19 cellular contexts compared by ENCODE assay signal in the genomic region with DNA sequence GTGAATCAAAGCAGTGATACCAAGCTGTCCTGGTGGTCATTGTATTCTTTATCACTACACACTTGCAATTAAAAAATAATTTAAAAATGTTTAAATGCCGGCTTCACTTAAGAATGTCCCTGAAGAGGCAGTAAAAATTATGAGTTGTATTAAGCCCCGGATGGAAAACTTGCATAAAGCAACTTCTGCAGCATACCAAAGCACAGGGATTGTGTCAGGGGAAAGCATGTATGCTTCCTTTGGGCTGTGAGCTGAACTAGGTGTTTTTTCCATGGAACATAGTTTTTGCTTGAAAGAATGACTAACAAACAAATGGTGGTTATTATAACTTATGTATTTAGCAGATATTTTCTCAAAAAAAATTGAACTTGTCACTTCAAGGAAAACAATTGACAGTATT.
DNase-seq lines count a peak whose midpoint lies in the region; ATAC-seq, FAIRE-seq and TF ChIP-seq lines count a peak whose summit lies in the region.
"Had no signal": no experiment of that assay in that cellular context is flagged by ENCODE, and none has a peak within 500 bp of the region (broad histone marks: within the 10 kb centered on the region; RNA-seq: fewer than 3 reads in every experiment).

No MANE protein-coding gene starts in this region.

- POLR2A ChIA-PET in naive thymus-derived CD4-positive, alpha-beta T cell (lab: Charles Lee) = no interaction called here
- POLR2A ChIA-PET in CD4-positive, alpha-beta memory T cell (lab: Charles Lee; ENCODE audit: partially characterized antibody) = no interaction called here

- no peak overlapping the region for H3K27ac ChIP-seq in astrocyte (ENCODE audit: low read depth, low read length)
- no peak overlapping the region for H3K27ac ChIP-seq in naive thymus-derived CD4-positive, alpha-beta T cell (ENCODE audit: low read depth, low read length)
- H3K27ac ChIP-seq in CD4-positive, alpha-beta memory T cell (ENCODE audit: low read depth, low read length) = no peak overlapping the region
- H3K27ac ChIP-seq: BLaER1 had no signal

- H3K79me2 ChIP-seq in astrocyte (ENCODE audit: insufficient read depth, low read length) = peaks cover 27% of the 10 kb centered on the region

- H3K4me3 ChIP-seq in astrocyte (ENCODE audit: insufficient read depth, low read depth, low read length) (no peak overlapping the region), fibroblast of villous mesenchyme (ENCODE audit: low read depth, low read length) (no peak overlapping the region)
- H3K4me3 ChIP-seq in naive thymus-derived CD4-positive, alpha-beta T cell (ENCODE audit: low read length) = no peak overlapping the region
- H3K4me3 ChIP-seq in CD4-positive, alpha-beta memory T cell (ENCODE audit: low read length in 2 of 2) = no peak overlapping the region
- H3K4me3 ChIP-seq: BLaER1, GM23338 had no signal

- H3K36me3 ChIP-seq in astrocyte (ENCODE audit: insufficient read depth, low read length) = peaks cover 4% of the 10 kb centered on the region
- no peaks in the 10 kb centered on the region for H3K36me3 ChIP-seq in naive thymus-derived CD4-positive, alpha-beta T cell (ENCODE audit: control insufficient read depth in 2 of 3, insufficient read depth in 3 of 3, low read length in 3 of 3)
- H3K36me3 ChIP-seq in CD4-positive, alpha-beta memory T cell (ENCODE audit: insufficient read depth, low read length) = no peaks in the 10 kb centered on the region
- H3K36me3 ChIP-seq: BLaER1 had no signal

- no peak overlapping the region for H2AFZ ChIP-seq in astrocyte (ENCODE audit: low read depth, low read length)
- H2AFZ ChIP-seq: GM23338 had no signal

- H3K4me1 ChIP-seq in astrocyte (ENCODE audit: insufficient read depth, low read length) = peaks cover 33% of the 10 kb centered on the region
- H3K4me1 ChIP-seq in naive thymus-derived CD4-positive, alpha-beta T cell (ENCODE audit: control insufficient read depth in 2 of 2, insufficient read depth in 2 of 2, low read length in 2 of 2) = no peaks in the 10 kb centered on the region
- no peaks in the 10 kb centered on the region for H3K4me1 ChIP-seq in CD4-positive, alpha-beta memory T cell (ENCODE audit: insufficient read depth, low read length)
- H3K4me1 ChIP-seq: BLaER1 had no signal

- CTCF ChIA-PET in naive thymus-derived CD4-positive, alpha-beta T cell (lab: Charles Lee) = no interaction called here
- CTCF ChIA-PET in CD4-positive, alpha-beta memory T cell (lab: Charles Lee; ENCODE audit: partially characterized antibody) = no interaction called here

- DNase-seq in EL = peak; percentile 8
- DNase-seq in astrocyte (ENCODE audit: low read depth) = no peak
- peak; percentile 60 for DNase-seq in fibroblast of villous mesenchyme (ENCODE audit: low read depth)
- no peak for DNase-seq in activated T-cell treated with anti-CD3 and anti-CD28 coated beads, Interleukin-2, amount 50 U/mL, for 1 hour
- no peak for DNase-seq in naive thymus-derived CD4-positive, alpha-beta T cell
- no peak for DNase-seq in CD4-positive, alpha-beta memory T cell
- DNase-seq in NCI-H2227 treated with DMSO at 0.1 percent for 48 hours (lab: John Stamatoyannopoulos, UW) = no peak
- DNase-seq: 8988T; Calu3; CD8-positive, alpha-beta T cell; DND-41; GDM1; HCEC 1CT had no signal

- no peak overlapping the region for H3K4me3 Mint-ChIP-seq in astrocyte (ENCODE audit: unreplicated experiment)
- no peak overlapping the region for H3K4me3 Mint-ChIP-seq in naive thymus-derived CD4-positive, alpha-beta T cell
- no peak overlapping the region for H3K4me3 Mint-ChIP-seq in CD4-positive, alpha-beta memory T cell
- H3K4me3 Mint-ChIP-seq: CD14-positive monocyte; CD8-positive, alpha-beta T cell; GM23338 had no signal

- H3K9me3 ChIP-seq in astrocyte (ENCODE audit: insufficient read depth, low read depth, low read length) = no peaks in the 10 kb centered on the region
- no peaks in the 10 kb centered on the region for H3K9me3 ChIP-seq in naive thymus-derived CD4-positive, alpha-beta T cell (ENCODE audit: control insufficient read depth in 2 of 3, low read length in 3 of 3)
- H3K9me3 ChIP-seq in CD4-positive, alpha-beta memory T cell (ENCODE audit: control insufficient read depth in 1 of 2, low read length in 2 of 2) = no peaks in the 10 kb centered on the region

- TF ChIP-seq CTCF in astrocyte (IDR thresholded peaks at IDR 0.05; ENCODE audit: insufficient read depth, low read depth, low read length) (no peak), fibroblast of villous mesenchyme (IDR thresholded peaks at IDR 0.05; ENCODE audit: insufficient read depth, low read depth, low read length) (no peak)

- H3K9me3 Mint-ChIP-seq in astrocyte (ENCODE audit: unreplicated experiment) = peaks cover 2% of the 10 kb centered on the region
- peaks cover 0 to 15% (median 2%) of the 10 kb centered on the region in 11 donors for H3K9me3 Mint-ChIP-seq in naive thymus-derived CD4-positive, alpha-beta T cell
- H3K9me3 Mint-ChIP-seq in CD4-positive, alpha-beta memory T cell = peaks cover 0 to 7% (median 3%) of the 10 kb centered on the region in 8 donors
- H3K9me3 Mint-ChIP-seq: CD8-positive, alpha-beta T cell; GM23338 had no signal

- no peak for ATAC-seq in naive thymus-derived CD4-positive, alpha-beta T cell
- ATAC-seq: CD8-positive, alpha-beta T cell; GM23338 had no signal

- no peaks in the 10 kb centered on the region for H3K27me3 Mint-ChIP-seq in astrocyte (ENCODE audit: low read depth, unreplicated experiment)
- peaks cover 11 to 42% (median 27%) of the 10 kb centered on the region in 5 donors for H3K27me3 Mint-ChIP-seq in naive thymus-derived CD4-positive, alpha-beta T cell
- peaks cover 17% of the 10 kb centered on the region in 2 donors for H3K27me3 Mint-ChIP-seq in CD4-positive, alpha-beta memory T cell

- peaks cover 33% of the 10 kb centered on the region for H3K4me1 Mint-ChIP-seq in astrocyte (ENCODE audit: low read depth, unreplicated experiment)
- no peaks in the 10 kb centered on the region for H3K4me1 Mint-ChIP-seq in naive thymus-derived CD4-positive, alpha-beta T cell
- no peaks in the 10 kb centered on the region for H3K4me1 Mint-ChIP-seq in CD4-positive, alpha-beta memory T cell
- H3K4me1 Mint-ChIP-seq: CD14-positive monocyte had no signal

- H3K4me2 ChIP-seq in astrocyte (ENCODE audit: low read length) = peak overlapping the region; percentile 3
- H3K4me2 ChIP-seq: BLaER1, GM23338 had no signal

- peaks cover 2% of the 10 kb centered on the region for H3K36me3 Mint-ChIP-seq in astrocyte (ENCODE audit: low read depth, unreplicated experiment)
- peaks cover 0 to 6% (median 0%) of the 10 kb centered on the region in 5 donors for H3K36me3 Mint-ChIP-seq in naive thymus-derived CD4-positive, alpha-beta T cell
- H3K36me3 Mint-ChIP-seq in CD4-positive, alpha-beta memory T cell = no peaks in the 10 kb centered on the region
- H3K36me3 Mint-ChIP-seq: CD14-positive monocyte; CD8-positive, alpha-beta T cell had no signal

- no peak for FAIRE-seq in astrocyte (lab: Jason Lieb, UNC)
- FAIRE-seq: GM12892, GM18507, H54 had no signal

- no peaks in the 10 kb centered on the region for H4K20me1 ChIP-seq in astrocyte (ENCODE audit: insufficient read depth, low read length)
- H4K20me1 ChIP-seq: BLaER1 had no signal

- intact Hi-C loops in naive thymus-derived CD4-positive, alpha-beta T cell (cut with micrococcal nuclease) = no loop called here
- intact Hi-C loops in CD4-positive, alpha-beta memory T cell (cut with micrococcal nuclease) = no loop called here

- H3K9ac ChIP-seq in astrocyte (ENCODE audit: low read length) = no peak overlapping the region
- H3K9ac ChIP-seq: BLaER1 had no signal

- no peaks in the 10 kb centered on the region for H3K27me3 ChIP-seq in astrocyte (ENCODE audit: insufficient read depth, low read length)
- H3K27me3 ChIP-seq in naive thymus-derived CD4-positive, alpha-beta T cell (ENCODE audit: control insufficient read depth in 2 of 2, insufficient read depth in 2 of 2, low read length in 2 of 2) = peaks cover 0 to 4% of the 10 kb centered on the region in 2 donors
- H3K27me3 ChIP-seq in CD4-positive, alpha-beta memory T cell (ENCODE audit: insufficient read depth, low read length) = no peaks in the 10 kb centered on the region
- H3K27me3 ChIP-seq: BLaER1 had no signal

- no peak overlapping the region for H3K27ac Mint-ChIP-seq in astrocyte (ENCODE audit: unreplicated experiment)
- no peak overlapping the region for H3K27ac Mint-ChIP-seq in naive thymus-derived CD4-positive, alpha-beta T cell
- no peak overlapping the region for H3K27ac Mint-ChIP-seq in CD4-positive, alpha-beta memory T cell
- H3K27ac Mint-ChIP-seq: CD14-positive monocyte; CD8-positive, alpha-beta T cell; GM23338 had no signal

Comparison
In these comparisons a context has a peak if more than half of its experiments do, and no peak if none do; other contexts are left out.
1. DNase-seq: peak in EL (single experiment) and fibroblast of villous mesenchyme (single experiment); none in astrocyte (single experiment), activated T-cell treated with anti-CD3 and anti-CD28 coated beads, Interleukin-2, amount 50 U/mL, for 1 hour (single experiment), naive thymus-derived CD4-positive, alpha-beta T cell (0 of 9), CD4-positive, alpha-beta memory T cell (0 of 5) and NCI-H2227 treated with DMSO at 0.1 percent for 48 hours (single experiment).